In the genomic region with DNA sequence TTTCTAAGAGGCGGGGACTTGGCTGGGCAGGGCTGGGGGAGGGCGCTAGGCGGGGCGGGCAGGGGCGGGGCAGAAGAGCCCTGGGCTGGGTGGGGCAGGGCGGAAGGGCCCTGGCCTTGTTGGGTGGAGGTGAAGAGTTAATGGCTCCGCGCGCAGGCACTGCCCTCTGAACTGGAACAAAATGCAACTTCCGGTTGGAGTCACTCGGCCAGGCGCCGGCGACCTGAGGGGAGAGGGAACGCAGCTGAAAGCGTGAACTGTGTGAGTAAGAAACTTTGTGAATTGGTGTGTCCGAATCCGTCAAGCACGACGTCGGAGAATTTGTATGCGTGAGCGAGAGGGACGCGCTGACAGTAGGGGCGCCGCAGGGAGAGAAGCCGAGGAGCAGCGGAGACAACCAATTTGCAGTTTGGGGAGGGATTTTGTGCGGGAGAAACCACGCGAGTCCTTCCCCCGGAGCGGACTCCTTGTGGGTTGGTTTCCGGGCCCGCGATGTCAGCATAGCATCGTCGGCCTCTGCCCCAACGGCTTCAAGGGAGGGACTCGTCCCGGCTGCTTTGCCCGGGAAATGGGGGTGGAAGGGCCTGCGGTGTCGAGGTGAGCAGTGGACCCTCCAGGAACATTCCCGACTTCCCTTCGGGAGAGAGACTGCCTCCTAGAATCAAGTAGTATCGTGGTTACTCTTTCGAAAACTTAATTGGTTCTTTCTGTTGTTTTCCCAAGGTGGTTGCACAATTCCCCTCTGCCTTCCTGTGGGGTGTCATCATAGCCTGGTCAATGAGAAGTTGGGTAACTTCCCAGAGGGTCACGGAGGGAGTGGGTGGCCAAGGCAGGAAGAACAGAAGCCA, we compare ENCODE assay signal across 8 cellular contexts. TPM values are rescaled to one million over a fixed set of nuclear protein-coding genes. Genes with fewer than 3 reads are reported as not detected.
DNase-seq lines count a peak whose midpoint lies in the region; ATAC-seq and TF ChIP-seq lines count a peak whose summit lies in the region.

A gene with protein sequence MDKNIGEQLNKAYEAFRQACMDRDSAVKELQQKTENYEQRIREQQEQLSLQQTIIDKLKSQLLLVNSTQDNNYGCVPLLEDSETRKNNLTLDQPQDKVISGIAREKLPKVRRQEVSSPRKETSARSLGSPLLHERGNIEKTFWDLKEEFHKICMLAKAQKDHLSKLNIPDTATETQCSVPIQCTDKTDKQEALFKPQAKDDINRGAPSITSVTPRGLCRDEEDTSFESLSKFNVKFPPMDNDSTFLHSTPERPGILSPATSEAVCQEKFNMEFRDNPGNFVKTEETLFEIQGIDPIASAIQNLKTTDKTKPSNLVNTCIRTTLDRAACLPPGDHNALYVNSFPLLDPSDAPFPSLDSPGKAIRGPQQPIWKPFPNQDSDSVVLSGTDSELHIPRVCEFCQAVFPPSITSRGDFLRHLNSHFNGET (plus strand): TSS at position 203 of the 848 bp plus-strand sequence. CDS start 19,235 bp downstream, outside the sequence.

- TF ChIP-seq CTCF in Peyer's patch (IDR thresholded peaks at IDR 0.05) (no peak), esophagus muscularis mucosa (IDR thresholded peaks at IDR 0.05) (no peak)

- in situ Hi-C loops in KBM-7 (cut with MboI; ENCODE audit: low pct_unique_long_range_greater_than_20kb, low sequenced_read_pairs) = no loop called here

- peak; percentile 95 to 97 for TF ChIP-seq POLR2A in Peyer's patch (IDR thresholded peaks at IDR 0.05)
- TF ChIP-seq POLR2A in esophagus muscularis mucosa (IDR thresholded peaks at IDR 0.05; ENCODE audit: low read depth) = peak; percentile 99

- WGBS in esophagus muscularis mucosa = 0% methylated on average over 16 of the region's 50 CpGs

- H3K4me3 ChIP-seq in Peyer's patch (peak within 1 kb of the TSS; percentile 60 to 86 (median 78)), esophagus muscularis mucosa (peak within 1 kb of the TSS; percentile 62 to 85 (median 74))

- ATAC-seq in GM21717 (IDR thresholded peaks at IDR 0.05; ENCODE audit: unreplicated experiment) = peak; percentile 86

- no peaks in the 10 kb centered on the region for H3K9me3 ChIP-seq in Peyer's patch
- no peaks in the 10 kb centered on the region for H3K9me3 ChIP-seq in esophagus muscularis mucosa

- H3K4me1 ChIP-seq in Peyer's patch = peaks cover 0 to 26% (median 13%) of the 10 kb centered on the region in 4 donors
- H3K4me1 ChIP-seq in esophagus muscularis mucosa = peaks cover 27 to 50% (median 49%) of the 10 kb centered on the region in 4 donors

- peak within 1 kb of the TSS; percentile 89 to 99 (median 96) for H3K27ac ChIP-seq in Peyer's patch
- peak within 1 kb of the TSS; percentile 89 to 94 (median 92) for H3K27ac ChIP-seq in esophagus muscularis mucosa (replicated peaks in 1 of 4)

- intact Hi-C loops in esophagus muscularis mucosa (cut with DNase I) = no loop called here

- no peak for TF ChIP-seq EP300 in esophagus muscularis mucosa (IDR thresholded peaks at IDR 0.05)

- peak; percentile 99 for DNase-seq in DMS53 (lab: John Stamatoyannopoulos, UW)
- peak; percentile 96 for DNase-seq in KBM-7
- peak; percentile 94 to 97 (median 95) for DNase-seq in Peyer's patch
- peak; percentile 95 for DNase-seq in activated T-cell treated with anti-CD3 and anti-CD28 coated beads, Interleukin-2, amount 50 U/mL, for 48 hours
- peak; percentile 98 for DNase-seq in esophagus muscularis mucosa (ENCODE audit: extremely low spot score)
- peak; percentile 95 for DNase-seq in myocyte (ENCODE audit: low read depth)
- DNase-seq in stimulated activated CD8-positive, alpha-beta memory T cell treated with anti-CD3 and anti-CD28 coated beads, Interleukin-7, amount 100 ng/mL, for 48 hours (ENCODE audit: extremely low read depth in 1 of 2, low read depth in 1 of 2) = peak; percentile 78 to 88

- no peaks in the 10 kb centered on the region for H3K36me3 ChIP-seq in Peyer's patch
- H3K36me3 ChIP-seq in esophagus muscularis mucosa = peaks cover 0 to 15% (median 6%) of the 10 kb centered on the region in 4 donors

- H3K27me3 ChIP-seq in Peyer's patch = no peaks in the 10 kb centered on the region
- no peaks in the 10 kb centered on the region for H3K27me3 ChIP-seq in esophagus muscularis mucosa

RNA-seq across cellular contexts. Expression of the gene that starts here (rescaled TPM):
- total RNA-seq in Peyer's patch (10 to 100 TPM; 63.8 to 97.7 (median 88.8) TPM), esophagus muscularis mucosa (10 to 100 TPM; 57.0 to 76.1 (median 69.7) TPM), myocyte (73.2 and 74.6 TPM in 2 replicates)
- 35.1 TPM for polyA plus RNA-seq in myocyte (2012)

Comparison
In these comparisons a context has a peak if more than half of its experiments do, and no peak if none do; other contexts are left out.
1. Peak in every context shown above with its lines: DNase-seq, ATAC-seq, H3K4me3 ChIP-seq and H3K27ac ChIP-seq.